1 cellular context compared by ENCODE assay signal in the genomic region with DNA sequence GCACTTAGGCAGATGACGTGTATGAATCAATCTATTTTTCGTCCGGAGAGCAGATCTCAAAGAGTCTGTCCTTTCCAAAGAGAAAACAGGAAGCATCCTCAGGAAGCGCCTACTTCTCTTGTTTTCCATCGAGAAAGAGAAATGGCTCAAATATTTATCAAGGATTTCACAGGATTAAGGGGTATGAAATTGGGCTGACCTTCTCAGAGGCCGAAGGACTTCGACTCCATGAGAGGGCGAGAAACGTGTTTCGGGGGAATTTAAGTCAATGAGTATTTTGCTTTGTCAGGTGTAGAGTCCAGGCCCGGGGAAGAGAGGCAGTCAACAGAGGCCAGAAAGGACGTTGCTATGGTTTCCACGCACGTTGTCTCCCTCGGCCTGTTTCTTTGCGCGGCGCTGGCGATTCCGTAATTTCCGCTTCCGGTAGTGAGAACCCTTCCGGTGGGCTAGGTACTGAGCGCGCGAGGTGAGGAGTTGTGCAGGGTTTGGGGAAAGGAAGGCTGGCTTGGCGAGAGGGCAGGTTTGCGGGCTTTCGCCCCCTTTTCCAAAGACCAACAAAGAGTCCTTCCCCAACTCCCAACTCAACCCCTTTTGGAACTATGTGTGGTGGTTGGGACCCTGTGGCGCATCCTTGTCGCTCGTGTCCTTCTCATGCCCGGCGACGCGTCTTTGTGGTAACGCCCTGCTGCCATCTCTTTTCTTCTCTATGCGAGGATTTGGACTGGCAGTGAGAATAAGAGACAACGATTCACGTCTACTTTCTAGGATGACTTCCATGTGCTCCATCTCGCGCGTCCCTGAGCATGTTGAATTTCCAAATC.
TF ChIP-seq lines count a peak whose summit lies in the region.

A gene (plus strand): TSS at position 429 of the 821 bp plus-strand sequence. CDS start 506 bp downstream, outside the sequence.

TF ChIP-seq in K562, 482 proteins besides CTCF, POLR2A, EP300 and RAD21 (continued from another document and continues in another):
- TF ChIP-seq ETS2 (tag; IDR thresholded peaks at IDR 0.05; ENCODE audit: borderline replicate concordance, poor library complexity, severe bottlenecking): no peak
- TF ChIP-seq ZNF699 (CRISPR knock-in tag; IDR thresholded peaks at IDR 0.05; ENCODE audit: insufficient replicate concordance): no peak
- TF ChIP-seq MBD2 (IDR thresholded peaks at IDR 0.05; ENCODE audit: borderline replicate concordance, low read depth): peak; percentile 77
- peak; percentile 96 for TF ChIP-seq SUPT5H (IDR thresholded peaks at IDR 0.05)
- TF ChIP-seq HNRNPK (IDR thresholded peaks at IDR 0.05; ENCODE audit: low read depth, low read length, poor library complexity, severe bottlenecking): no peak
- no peak for TF ChIP-seq LARP7 (IDR thresholded peaks at IDR 0.05)
- no peak for TF ChIP-seq SMARCB1 (IDR thresholded peaks at IDR 0.05; ENCODE audit: insufficient read length, low read depth)
- TF ChIP-seq SREBF2 (CRISPR knock-in tag; IDR thresholded peaks at IDR 0.05): no peak
- TF ChIP-seq RHOXF2B (CRISPR knock-in tag; conservative IDR thresholded peaks at IDR 0.05): no peak
- peak; percentile 83 for TF ChIP-seq HCFC1 (IDR thresholded peaks at IDR 0.05; ENCODE audit: low read depth, low read length)
- TF ChIP-seq ZNF239 (CRISPR knock-in tag; IDR thresholded peaks at IDR 0.05): no peak
- no peak for TF ChIP-seq PHB (CRISPR knock-in tag; IDR thresholded peaks at IDR 0.05)
- peak; percentile 88 for TF ChIP-seq POLR2B (IDR thresholded peaks at IDR 0.05; ENCODE audit: low read depth, partially characterized antibody)
- no peak for TF ChIP-seq ZNF124 (CRISPR knock-in tag; IDR thresholded peaks at IDR 0.05)
- no peak for TF ChIP-seq KAT2B (IDR thresholded peaks at IDR 0.05; ENCODE audit: low read depth, low read length)
- TF ChIP-seq ZNF584 (CRISPR knock-in tag; IDR thresholded peaks at IDR 0.05; ENCODE audit: low read depth): no peak
- TF ChIP-seq, protein P1, sequence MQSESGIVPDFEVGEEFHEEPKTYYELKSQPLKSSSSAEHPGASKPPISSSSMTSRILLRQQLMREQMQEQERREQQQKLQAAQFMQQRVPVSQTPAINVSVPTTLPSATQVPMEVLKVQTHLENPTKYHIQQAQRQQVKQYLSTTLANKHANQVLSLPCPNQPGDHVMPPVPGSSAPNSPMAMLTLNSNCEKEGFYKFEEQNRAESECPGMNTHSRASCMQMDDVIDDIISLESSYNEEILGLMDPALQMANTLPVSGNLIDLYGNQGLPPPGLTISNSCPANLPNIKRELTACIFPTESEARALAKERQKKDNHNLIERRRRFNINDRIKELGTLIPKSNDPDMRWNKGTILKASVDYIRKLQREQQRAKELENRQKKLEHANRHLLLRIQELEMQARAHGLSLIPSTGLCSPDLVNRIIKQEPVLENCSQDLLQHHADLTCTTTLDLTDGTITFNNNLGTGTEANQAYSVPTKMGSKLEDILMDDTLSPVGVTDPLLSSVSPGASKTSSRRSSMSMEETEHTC (IDR thresholded peaks at IDR 0.05): no peak
- no peak for TF ChIP-seq PTRF (tag; IDR thresholded peaks at IDR 0.05)
- TF ChIP-seq HNRNPLL (IDR thresholded peaks at IDR 0.05; ENCODE audit: low read depth, low read length, poor library complexity, severe bottlenecking): peak; percentile 95
- no peak for TF ChIP-seq OTX1 (CRISPR knock-in tag; IDR thresholded peaks at IDR 0.05)
- peak; percentile 93 for TF ChIP-seq BMI1 (IDR thresholded peaks at IDR 0.05; ENCODE audit: low read length)
- no peak for TF ChIP-seq ZNF165 (CRISPR knock-in tag; IDR thresholded peaks at IDR 0.05; ENCODE audit: borderline replicate concordance)
- no peak for TF ChIP-seq TRIM24 (IDR thresholded peaks at IDR 0.05)
- TF ChIP-seq ADNP (tag; IDR thresholded peaks at IDR 0.05): no peak
- no peak for TF ChIP-seq HMG20A (CRISPR knock-in tag; conservative IDR thresholded peaks at IDR 0.05)
- no peak for TF ChIP-seq ZNF445 (CRISPR knock-in tag; IDR thresholded peaks at IDR 0.05; ENCODE audit: low read depth)
- TF ChIP-seq CBX1 (IDR thresholded peaks at IDR 0.05; ENCODE audit: low read depth): no peak
- no peak for TF ChIP-seq ZNF41 (CRISPR knock-in tag; conservative IDR thresholded peaks at IDR 0.05)
- TF ChIP-seq RBM39 (optimal IDR thresholded peaks at IDR 0.05; ENCODE audit: low read depth, low read length): no peak
- TF ChIP-seq ZNF384 (IDR thresholded peaks at IDR 0.05; ENCODE audit: low read depth, low read length): no peak
- TF ChIP-seq EHMT2 (IDR thresholded peaks at IDR 0.05): no peak
- TF ChIP-seq, protein P2, sequence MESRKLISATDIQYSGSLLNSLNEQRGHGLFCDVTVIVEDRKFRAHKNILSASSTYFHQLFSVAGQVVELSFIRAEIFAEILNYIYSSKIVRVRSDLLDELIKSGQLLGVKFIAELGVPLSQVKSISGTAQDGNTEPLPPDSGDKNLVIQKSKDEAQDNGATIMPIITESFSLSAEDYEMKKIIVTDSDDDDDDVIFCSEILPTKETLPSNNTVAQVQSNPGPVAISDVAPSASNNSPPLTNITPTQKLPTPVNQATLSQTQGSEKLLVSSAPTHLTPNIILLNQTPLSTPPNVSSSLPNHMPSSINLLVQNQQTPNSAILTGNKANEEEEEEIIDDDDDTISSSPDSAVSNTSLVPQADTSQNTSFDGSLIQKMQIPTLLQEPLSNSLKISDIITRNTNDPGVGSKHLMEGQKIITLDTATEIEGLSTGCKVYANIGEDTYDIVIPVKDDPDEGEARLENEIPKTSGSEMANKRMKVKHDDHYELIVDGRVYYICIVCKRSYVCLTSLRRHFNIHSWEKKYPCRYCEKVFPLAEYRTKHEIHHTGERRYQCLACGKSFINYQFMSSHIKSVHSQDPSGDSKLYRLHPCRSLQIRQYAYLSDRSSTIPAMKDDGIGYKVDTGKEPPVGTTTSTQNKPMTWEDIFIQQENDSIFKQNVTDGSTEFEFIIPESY (CRISPR knock-in tag; IDR thresholded peaks at IDR 0.05): 0 out of 2 replicates have a peak, but pooled peaks have one; percentile 54
- no peak for TF ChIP-seq POLR3G (IDR thresholded peaks at IDR 0.05; ENCODE audit: extremely low read depth, insufficient read length, insufficient replicate concordance)
- TF ChIP-seq ZNF408 (CRISPR knock-in tag; IDR thresholded peaks at IDR 0.05; ENCODE audit: low read depth): no peak
- no peak for TF ChIP-seq ZNF785 (CRISPR knock-in tag; IDR thresholded peaks at IDR 0.05)
- no peak for TF ChIP-seq GABPB2 (CRISPR knock-in tag; conservative IDR thresholded peaks at IDR 0.05)
- TF ChIP-seq, protein P3, sequence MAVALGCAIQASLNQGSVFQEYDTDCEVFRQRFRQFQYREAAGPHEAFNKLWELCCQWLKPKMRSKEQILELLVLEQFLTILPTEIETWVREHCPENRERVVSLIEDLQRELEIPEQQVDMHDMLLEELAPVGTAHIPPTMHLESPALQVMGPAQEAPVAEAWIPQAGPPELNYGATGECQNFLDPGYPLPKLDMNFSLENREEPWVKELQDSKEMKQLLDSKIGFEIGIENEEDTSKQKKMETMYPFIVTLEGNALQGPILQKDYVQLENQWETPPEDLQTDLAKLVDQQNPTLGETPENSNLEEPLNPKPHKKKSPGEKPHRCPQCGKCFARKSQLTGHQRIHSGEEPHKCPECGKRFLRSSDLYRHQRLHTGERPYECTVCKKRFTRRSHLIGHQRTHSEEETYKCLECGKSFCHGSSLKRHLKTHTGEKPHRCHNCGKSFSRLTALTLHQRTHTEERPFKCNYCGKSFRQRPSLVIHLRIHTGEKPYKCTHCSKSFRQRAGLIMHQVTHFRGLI (CRISPR knock-in tag; IDR thresholded peaks at IDR 0.05): no peak
- TF ChIP-seq, protein P4, sequence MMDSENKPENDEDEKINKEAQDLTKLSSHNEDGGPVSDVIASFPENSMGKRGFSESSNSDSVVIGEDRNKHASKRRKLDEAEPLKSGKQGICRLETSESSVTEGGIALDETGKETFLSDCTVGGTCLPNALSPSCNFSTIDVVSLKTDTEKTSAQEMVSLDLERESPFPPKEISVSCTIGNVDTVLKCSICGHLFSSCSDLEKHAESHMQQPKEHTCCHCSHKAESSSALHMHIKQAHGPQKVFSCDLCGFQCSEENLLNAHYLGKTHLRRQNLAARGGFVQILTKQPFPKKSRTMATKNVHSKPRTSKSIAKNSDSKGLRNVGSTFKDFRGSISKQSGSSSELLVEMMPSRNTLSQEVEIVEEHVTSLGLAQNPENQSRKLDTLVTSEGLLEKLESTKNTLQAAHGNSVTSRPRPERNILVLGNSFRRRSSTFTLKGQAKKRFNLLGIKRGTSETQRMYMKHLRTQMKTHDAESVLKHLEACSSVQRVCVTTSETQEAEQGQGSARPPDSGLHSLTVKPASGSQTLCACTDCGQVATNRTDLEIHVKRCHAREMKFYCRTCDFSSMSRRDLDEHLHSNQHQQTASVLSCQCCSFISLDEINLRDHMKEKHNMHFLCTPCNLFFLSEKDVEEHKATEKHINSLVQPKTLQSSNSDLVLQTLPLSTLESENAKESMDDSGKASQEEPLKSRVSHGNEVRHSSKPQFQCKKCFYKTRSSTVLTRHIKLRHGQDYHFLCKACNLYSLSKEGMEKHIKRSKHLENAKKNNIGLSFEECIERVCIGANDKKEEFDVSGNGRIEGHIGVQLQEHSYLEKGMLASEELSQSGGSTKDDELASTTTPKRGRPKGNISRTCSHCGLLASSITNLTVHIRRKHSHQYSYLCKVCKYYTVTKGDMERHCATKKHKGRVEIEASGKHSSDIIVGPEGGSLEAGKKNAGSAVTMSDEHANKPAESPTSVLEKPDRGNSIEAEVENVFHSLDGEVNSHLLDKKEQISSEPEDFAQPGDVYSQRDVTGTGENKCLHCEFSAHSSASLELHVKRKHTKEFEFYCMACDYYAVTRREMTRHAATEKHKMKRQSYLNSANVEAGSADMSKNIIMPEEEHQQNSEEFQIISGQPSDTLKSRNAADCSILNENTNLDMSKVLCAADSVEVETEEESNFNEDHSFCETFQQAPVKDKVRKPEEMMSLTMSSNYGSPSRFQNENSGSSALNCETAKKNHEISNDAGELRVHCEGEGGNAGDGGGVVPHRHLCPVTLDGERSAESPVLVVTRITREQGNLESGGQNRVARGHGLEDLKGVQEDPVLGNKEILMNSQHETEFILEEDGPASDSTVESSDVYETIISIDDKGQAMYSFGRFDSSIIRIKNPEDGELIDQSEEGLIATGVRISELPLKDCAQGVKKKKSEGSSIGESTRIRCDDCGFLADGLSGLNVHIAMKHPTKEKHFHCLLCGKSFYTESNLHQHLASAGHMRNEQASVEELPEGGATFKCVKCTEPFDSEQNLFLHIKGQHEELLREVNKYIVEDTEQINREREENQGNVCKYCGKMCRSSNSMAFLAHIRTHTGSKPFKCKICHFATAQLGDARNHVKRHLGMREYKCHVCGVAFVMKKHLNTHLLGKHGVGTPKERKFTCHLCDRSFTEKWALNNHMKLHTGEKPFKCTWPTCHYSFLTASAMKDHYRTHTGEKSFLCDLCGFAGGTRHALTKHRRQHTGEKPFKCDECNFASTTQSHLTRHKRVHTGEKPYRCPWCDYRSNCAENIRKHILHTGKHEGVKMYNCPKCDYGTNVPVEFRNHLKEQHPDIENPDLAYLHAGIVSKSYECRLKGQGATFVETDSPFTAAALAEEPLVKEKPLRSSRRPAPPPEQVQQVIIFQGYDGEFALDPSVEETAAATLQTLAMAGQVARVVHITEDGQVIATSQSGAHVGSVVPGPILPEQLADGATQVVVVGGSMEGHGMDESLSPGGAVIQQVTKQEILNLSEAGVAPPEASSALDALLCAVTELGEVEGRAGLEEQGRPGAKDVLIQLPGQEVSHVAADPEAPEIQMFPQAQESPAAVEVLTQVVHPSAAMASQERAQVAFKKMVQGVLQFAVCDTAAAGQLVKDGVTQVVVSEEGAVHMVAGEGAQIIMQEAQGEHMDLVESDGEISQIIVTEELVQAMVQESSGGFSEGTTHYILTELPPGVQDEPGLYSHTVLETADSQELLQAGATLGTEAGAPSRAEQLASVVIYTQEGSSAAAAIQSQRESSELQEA (IDR thresholded peaks at IDR 0.05; ENCODE audit: low read depth): peak; percentile 72
- TF ChIP-seq, protein P5, sequence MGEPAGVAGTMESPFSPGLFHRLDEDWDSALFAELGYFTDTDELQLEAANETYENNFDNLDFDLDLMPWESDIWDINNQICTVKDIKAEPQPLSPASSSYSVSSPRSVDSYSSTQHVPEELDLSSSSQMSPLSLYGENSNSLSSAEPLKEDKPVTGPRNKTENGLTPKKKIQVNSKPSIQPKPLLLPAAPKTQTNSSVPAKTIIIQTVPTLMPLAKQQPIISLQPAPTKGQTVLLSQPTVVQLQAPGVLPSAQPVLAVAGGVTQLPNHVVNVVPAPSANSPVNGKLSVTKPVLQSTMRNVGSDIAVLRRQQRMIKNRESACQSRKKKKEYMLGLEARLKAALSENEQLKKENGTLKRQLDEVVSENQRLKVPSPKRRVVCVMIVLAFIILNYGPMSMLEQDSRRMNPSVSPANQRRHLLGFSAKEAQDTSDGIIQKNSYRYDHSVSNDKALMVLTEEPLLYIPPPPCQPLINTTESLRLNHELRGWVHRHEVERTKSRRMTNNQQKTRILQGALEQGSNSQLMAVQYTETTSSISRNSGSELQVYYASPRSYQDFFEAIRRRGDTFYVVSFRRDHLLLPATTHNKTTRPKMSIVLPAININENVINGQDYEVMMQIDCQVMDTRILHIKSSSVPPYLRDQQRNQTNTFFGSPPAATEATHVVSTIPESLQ (CRISPR knock-in tag; IDR thresholded peaks at IDR 0.05): no peak
- TF ChIP-seq, protein P6, sequence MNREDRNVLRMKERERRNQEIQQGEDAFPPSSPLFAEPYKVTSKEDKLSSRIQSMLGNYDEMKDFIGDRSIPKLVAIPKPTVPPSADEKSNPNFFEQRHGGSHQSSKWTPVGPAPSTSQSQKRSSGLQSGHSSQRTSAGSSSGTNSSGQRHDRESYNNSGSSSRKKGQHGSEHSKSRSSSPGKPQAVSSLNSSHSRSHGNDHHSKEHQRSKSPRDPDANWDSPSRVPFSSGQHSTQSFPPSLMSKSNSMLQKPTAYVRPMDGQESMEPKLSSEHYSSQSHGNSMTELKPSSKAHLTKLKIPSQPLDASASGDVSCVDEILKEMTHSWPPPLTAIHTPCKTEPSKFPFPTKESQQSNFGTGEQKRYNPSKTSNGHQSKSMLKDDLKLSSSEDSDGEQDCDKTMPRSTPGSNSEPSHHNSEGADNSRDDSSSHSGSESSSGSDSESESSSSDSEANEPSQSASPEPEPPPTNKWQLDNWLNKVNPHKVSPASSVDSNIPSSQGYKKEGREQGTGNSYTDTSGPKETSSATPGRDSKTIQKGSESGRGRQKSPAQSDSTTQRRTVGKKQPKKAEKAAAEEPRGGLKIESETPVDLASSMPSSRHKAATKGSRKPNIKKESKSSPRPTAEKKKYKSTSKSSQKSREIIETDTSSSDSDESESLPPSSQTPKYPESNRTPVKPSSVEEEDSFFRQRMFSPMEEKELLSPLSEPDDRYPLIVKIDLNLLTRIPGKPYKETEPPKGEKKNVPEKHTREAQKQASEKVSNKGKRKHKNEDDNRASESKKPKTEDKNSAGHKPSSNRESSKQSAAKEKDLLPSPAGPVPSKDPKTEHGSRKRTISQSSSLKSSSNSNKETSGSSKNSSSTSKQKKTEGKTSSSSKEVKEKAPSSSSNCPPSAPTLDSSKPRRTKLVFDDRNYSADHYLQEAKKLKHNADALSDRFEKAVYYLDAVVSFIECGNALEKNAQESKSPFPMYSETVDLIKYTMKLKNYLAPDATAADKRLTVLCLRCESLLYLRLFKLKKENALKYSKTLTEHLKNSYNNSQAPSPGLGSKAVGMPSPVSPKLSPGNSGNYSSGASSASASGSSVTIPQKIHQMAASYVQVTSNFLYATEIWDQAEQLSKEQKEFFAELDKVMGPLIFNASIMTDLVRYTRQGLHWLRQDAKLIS (CRISPR knock-in tag; IDR thresholded peaks at IDR 0.05): no peak; the same call in 1 of the 2 replicates
- no peak for TF ChIP-seq GATAD2A (IDR thresholded peaks at IDR 0.05)
- no peak for TF ChIP-seq ZNF354B (CRISPR knock-in tag; IDR thresholded peaks at IDR 0.05)
- peak in 1 of 2 experiments; percentile 83; a peak in 1 of 4 replicates for TF ChIP-seq HDAC1 (IDR thresholded peaks at IDR 0.05)
- peak in 1 of 2 experiments; percentile 87; a peak in 1 of 4 replicates for TF ChIP-seq KDM4B (IDR thresholded peaks at IDR 0.05; ENCODE audit: borderline replicate concordance in 2 of 2, low read depth in 1 of 2)
- TF ChIP-seq XRCC4 (IDR thresholded peaks at IDR 0.05; ENCODE audit: extremely low read depth, insufficient read depth, insufficient read length): no peak
- peak; percentile 59; the same call in 1 of the 2 replicates for TF ChIP-seq MAFF (IDR thresholded peaks at IDR 0.05; ENCODE audit: low read length)
